ENCODE assay signal across 20 cellular contexts in genomic region chr15:74959643-74959939, GRCh38. TPM values are rescaled to one million over a fixed set of nuclear protein-coding genes. Genes with fewer than 3 reads are reported as not detected.
DNase-seq lines count a peak whose midpoint lies in the region; ATAC-seq and TF ChIP-seq lines count a peak whose summit lies in the region.
"Had no signal": no experiment of that assay in that cellular context is flagged by ENCODE, and none has a peak within 500 bp of the region (broad histone marks: within the 10 kb centered on the region; RNA-seq: fewer than 3 reads in every experiment).

No MANE protein-coding gene starts in this region.

- H4K20me1 ChIP-seq in PC-3 (ENCODE audit: low read length) = no peaks in the 10 kb centered on the region

- no TSS peak for BruUV-seq in PC-3 (replicated peaks; lab: Mats Ljungman, UMichigan)

- no peak overlapping the region for H3K27ac Mint-ChIP-seq in T-helper 1 cell treated with Interleukin-12 subunit alpha and Interleukin-12 subunit beta and Interleukin-4 antibody, amounts not matched to agents 30 μg/mL and 1 μg/mL, for 36 hours
- H3K27ac Mint-ChIP-seq in WTC11 = no peak overlapping the region
- H3K27ac Mint-ChIP-seq in stimulated activated naive CD8-positive, alpha-beta T cell treated with anti-CD3 and anti-CD28 coated beads, Interleukin-15, amount 100 ng/mL, for 72 hours = no peak overlapping the region
- H3K27ac Mint-ChIP-seq: CD8-positive, alpha-beta T cell had no signal

- H2AFZ ChIP-seq in PC-3 (ENCODE audit: low read length) = no peak overlapping the region

- no peak for ATAC-seq in WTC11
- ATAC-seq in stimulated activated naive CD8-positive, alpha-beta T cell treated with anti-CD3 and anti-CD28 coated beads, Interleukin-15, amount 100 ng/mL, for 72 hours = no peak
- no peak for ATAC-seq in PC-3
- ATAC-seq in HG02870 (IDR thresholded peaks at IDR 0.05; ENCODE audit: unreplicated experiment) = no peak
- ATAC-seq: activated T-cell treated with anti-CD3 and anti-CD28 coated beads, Interleukin-2, amount 50 U/mL, for 4 hours; CD8-positive, alpha-beta T cell had no signal

- H3K4me2 ChIP-seq in PC-3 (ENCODE audit: low read length) = no peak overlapping the region

- intact Hi-C loops in PC-3 (cut with micrococcal nuclease) = no loop called here

- H3K27me3 Mint-ChIP-seq in T-helper 1 cell treated with Interleukin-12 subunit alpha and Interleukin-12 subunit beta and Interleukin-4 antibody, amounts not matched to agents 30 μg/mL and 1 μg/mL, for 36 hours (ENCODE audit: low read depth) = peaks cover 55% of the 10 kb centered on the region
- H3K27me3 Mint-ChIP-seq in WTC11 (ENCODE audit: low read depth) = peaks cover 59% of the 10 kb centered on the region
- peaks cover 68% of the 10 kb centered on the region for H3K27me3 Mint-ChIP-seq in stimulated activated naive CD8-positive, alpha-beta T cell treated with anti-CD3 and anti-CD28 coated beads, Interleukin-15, amount 100 ng/mL, for 72 hours

- peaks cover 1% of the 10 kb centered on the region for H3K36me3 ChIP-seq in iPS-15b (ENCODE audit: control insufficient read depth, insufficient read depth, low read length)
- no peaks in the 10 kb centered on the region for H3K36me3 ChIP-seq in PC-3 (ENCODE audit: low read depth, low read length)
- H3K36me3 ChIP-seq: HAP-1 had no signal

- no peaks in the 10 kb centered on the region for H3K9me3 Mint-ChIP-seq in T-helper 1 cell treated with Interleukin-12 subunit alpha and Interleukin-12 subunit beta and Interleukin-4 antibody, amounts not matched to agents 30 μg/mL and 1 μg/mL, for 36 hours
- no peaks in the 10 kb centered on the region for H3K9me3 Mint-ChIP-seq in WTC11
- H3K9me3 Mint-ChIP-seq in stimulated activated naive CD8-positive, alpha-beta T cell treated with anti-CD3 and anti-CD28 coated beads, Interleukin-15, amount 100 ng/mL, for 72 hours = no peaks in the 10 kb centered on the region
- H3K9me3 Mint-ChIP-seq: activated T-cell treated with anti-CD3 and anti-CD28 coated beads, Interleukin-2, amount 50 U/mL, for 4 hours; CD8-positive, alpha-beta T cell; IgD-negative memory B cell had no signal

- H3K4me1 ChIP-seq in iPS-15b (ENCODE audit: control insufficient read depth, insufficient read depth, low read length) (no peaks in the 10 kb centered on the region), PC-3 (ENCODE audit: insufficient read depth, low read length) (peaks cover 22% of the 10 kb centered on the region)

- peaks cover 16% of the 10 kb centered on the region for H3K4me1 Mint-ChIP-seq in T-helper 1 cell treated with Interleukin-12 subunit alpha and Interleukin-12 subunit beta and Interleukin-4 antibody, amounts not matched to agents 30 μg/mL and 1 μg/mL, for 36 hours (ENCODE audit: low read depth)
- H3K4me1 Mint-ChIP-seq in WTC11 = peaks cover 33% of the 10 kb centered on the region
- peaks cover 63% of the 10 kb centered on the region for H3K4me1 Mint-ChIP-seq in stimulated activated naive CD8-positive, alpha-beta T cell treated with anti-CD3 and anti-CD28 coated beads, Interleukin-15, amount 100 ng/mL, for 72 hours

- peak overlapping the region; percentile 91 for H3K4me3 ChIP-seq in iPS-15b (ENCODE audit: low read depth, low read length)
- no peak overlapping the region for H3K4me3 ChIP-seq in PC-3 (ENCODE audit: low read length)

- H3K9me3 ChIP-seq in iPS-15b (ENCODE audit: control insufficient read depth, insufficient read depth, low read length) (no peaks in the 10 kb centered on the region), PC-3 (ENCODE audit: low read length) (no peaks in the 10 kb centered on the region)
- H3K9me3 ChIP-seq: HAP-1 had no signal

- no peaks in the 10 kb centered on the region for H3F3A ChIP-seq in PC-3 (ENCODE audit: low read length, unreplicated experiment)

- no peaks in the 10 kb centered on the region for H3K36me3 Mint-ChIP-seq in T-helper 1 cell treated with Interleukin-12 subunit alpha and Interleukin-12 subunit beta and Interleukin-4 antibody, amounts not matched to agents 30 μg/mL and 1 μg/mL, for 36 hours (ENCODE audit: low read depth)
- no peaks in the 10 kb centered on the region for H3K36me3 Mint-ChIP-seq in WTC11
- H3K36me3 Mint-ChIP-seq: CD8-positive, alpha-beta T cell had no signal

- TF ChIP-seq CTCF in WTC11 (IDR thresholded peaks at IDR 0.05) = no peak
- TF ChIP-seq CTCF in PC-3 (conservative IDR thresholded peaks at IDR 0.05; ENCODE audit: low read depth, low read length) = no peak

- H3K9ac ChIP-seq in iPS-15b (ENCODE audit: low read depth, low read length) (no peak overlapping the region), PC-3 (ENCODE audit: low read length) (no peak overlapping the region)

- peaks cover 25% of the 10 kb centered on the region for H3K27me3 ChIP-seq in iPS-15b (ENCODE audit: control insufficient read depth, insufficient read depth, low read length)
- no peaks in the 10 kb centered on the region for H3K27me3 ChIP-seq in PC-3 (ENCODE audit: low read length)

- H3K4me3 Mint-ChIP-seq in T-helper 1 cell treated with Interleukin-12 subunit alpha and Interleukin-12 subunit beta and Interleukin-4 antibody, amounts not matched to agents 30 μg/mL and 1 μg/mL, for 36 hours = peak overlapping the region; percentile 26
- peak overlapping the region; percentile 88 for H3K4me3 Mint-ChIP-seq in WTC11
- H3K4me3 Mint-ChIP-seq in stimulated activated naive CD8-positive, alpha-beta T cell treated with anti-CD3 and anti-CD28 coated beads, Interleukin-15, amount 100 ng/mL, for 72 hours = peak overlapping the region; percentile 70 to 75

- H3K27ac ChIP-seq in PC-3 (ENCODE audit: low read length) = no peak overlapping the region
- H3K27ac ChIP-seq: 22Rv1 had no signal

- DNase-seq in T-helper 1 cell (no peak), WTC11 (ENCODE audit: low spot score) (no peak), PC-3 (no peak), dedifferentiated amniotic fluid mesenchymal stem cell (ENCODE audit: extremely low spot score) (no peak)
- DNase-seq in stimulated activated naive CD8-positive, alpha-beta T cell treated with anti-CD3 and anti-CD28 coated beads, Interleukin-15, amount 100 ng/mL, for 72 hours = no peak
- DNase-seq: activated CD4-positive, alpha-beta T cell treated with anti-CD3 and anti-CD28 coated beads for 4 hours; activated T-cell treated with anti-CD3 and anti-CD28 coated beads, Interleukin-2, amount 50 U/mL, for 4 hours; CD8-positive, alpha-beta T cell; dermis blood vessel endothelial cell; EL; NCI-H1092; NCI-H2171 treated with DMSO at 0.1 percent for 48 hours; Right ventricle myocardium superior; T-helper 9 cell had no signal

- CTCF ChIA-PET in WTC11 (lab: Charles Lee) (interaction anchor here (1.1 to 2.7 kb wide), 9 partner anchors 9 to 242 kb away, joined by 3 to 23 read pairs (median 5); partner anchors contain the start of genes C15orf39 and SCAMP5), PC-3 (lab: Charles Lee) (no interaction called here)

- no peaks in the 10 kb centered on the region for H3K9me2 ChIP-seq in PC-3 (replicated peaks; ENCODE audit: low read length)

- peaks cover 8% of the 10 kb centered on the region for H3K79me2 ChIP-seq in PC-3 (ENCODE audit: low read length)

- POLR2A ChIA-PET in WTC11 (lab: Charles Lee) (interaction anchor here (2.0 kb wide), 1 partner anchor 35 kb away, joined by 6 read pairs; the partner anchor contains the start of gene SCAMP5), PC-3 (lab: Charles Lee; ENCODE audit: unreplicated experiment) (interaction anchor here (0.5 kb wide), 1 partner anchor 40 kb away, joined by 5 read pairs; no protein-coding TSS in a partner anchor)

TF ChIP-seq in WTC11, 78 proteins besides CTCF, POLR2A, EP300 and RAD21:
- TF ChIP-seq KAT7 (CRISPR knock-in tag; IDR thresholded peaks at IDR 0.05; ENCODE audit: borderline replicate concordance) (no peak), CREM (CRISPR knock-in tag; IDR thresholded peaks at IDR 0.05) (no peak)
- TF ChIP-seq, protein P1, sequence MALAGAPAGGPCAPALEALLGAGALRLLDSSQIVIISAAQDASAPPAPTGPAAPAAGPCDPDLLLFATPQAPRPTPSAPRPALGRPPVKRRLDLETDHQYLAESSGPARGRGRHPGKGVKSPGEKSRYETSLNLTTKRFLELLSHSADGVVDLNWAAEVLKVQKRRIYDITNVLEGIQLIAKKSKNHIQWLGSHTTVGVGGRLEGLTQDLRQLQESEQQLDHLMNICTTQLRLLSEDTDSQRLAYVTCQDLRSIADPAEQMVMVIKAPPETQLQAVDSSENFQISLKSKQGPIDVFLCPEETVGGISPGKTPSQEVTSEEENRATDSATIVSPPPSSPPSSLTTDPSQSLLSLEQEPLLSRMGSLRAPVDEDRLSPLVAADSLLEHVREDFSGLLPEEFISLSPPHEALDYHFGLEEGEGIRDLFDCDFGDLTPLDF (CRISPR knock-in tag; IDR thresholded peaks at IDR 0.05) = no peak
TF ChIP-seq in WTC11: peak in this region for 0.

RNA-seq across cellular contexts. Expression of gene RPP25, which starts 3.0 kb away (rescaled TPM):
- total RNA-seq in WTC11 (2021) = 28.3 to 31.3 TPM (median 29.0 TPM) in 3 replicates
- total RNA-seq in PC-3 (2014; rRNA removed) = 6.6 and 7.1 TPM in 2 replicates

RNA-seq across cellular contexts. Expression of gene COX5A, which starts 21.7 kb away (rescaled TPM):
- total RNA-seq in WTC11 (2021) (336 to 355 TPM (median 354 TPM) in 3 replicates), PC-3 (2014; rRNA removed) (109 and 145 TPM in 2 replicates)

RNA-seq across cellular contexts. Expression of gene SCAMP5, which starts 35.8 kb away (rescaled TPM):
- 65.7 to 70.1 TPM (median 67.0 TPM) in 3 replicates for total RNA-seq in WTC11 (2021)
- 7.0 and 9.0 TPM in 2 replicates for total RNA-seq in PC-3 (2014; rRNA removed)

RNA-seq across cellular contexts. Expression of gene FAM219B, which starts 52.9 kb away (rescaled TPM):
- 67.3 to 99.6 TPM (median 87.8 TPM) in 3 replicates for total RNA-seq in WTC11 (2021)
- total RNA-seq in PC-3 (2014; rRNA removed) = 23.8 and 24.3 TPM in 2 replicates

Comparison
In these comparisons a context has a peak if more than half of its experiments do, and no peak if none do; other contexts are left out.
1. H3K4me3 Mint-ChIP-seq: peak in every context shown above with its lines; median percentile 88 in WTC11; 72 in stimulated activated naive CD8-positive, alpha-beta T cell treated with anti-CD3 and anti-CD28 coated beads, Interleukin-15, amount 100 ng/mL, for 72 hours; 26 in T-helper 1 cell treated with Interleukin-12 subunit alpha and Interleukin-12 subunit beta and Interleukin-4 antibody, amounts not matched to agents 30 μg/mL and 1 μg/mL, for 36 hours.